In the genomic region with DNA sequence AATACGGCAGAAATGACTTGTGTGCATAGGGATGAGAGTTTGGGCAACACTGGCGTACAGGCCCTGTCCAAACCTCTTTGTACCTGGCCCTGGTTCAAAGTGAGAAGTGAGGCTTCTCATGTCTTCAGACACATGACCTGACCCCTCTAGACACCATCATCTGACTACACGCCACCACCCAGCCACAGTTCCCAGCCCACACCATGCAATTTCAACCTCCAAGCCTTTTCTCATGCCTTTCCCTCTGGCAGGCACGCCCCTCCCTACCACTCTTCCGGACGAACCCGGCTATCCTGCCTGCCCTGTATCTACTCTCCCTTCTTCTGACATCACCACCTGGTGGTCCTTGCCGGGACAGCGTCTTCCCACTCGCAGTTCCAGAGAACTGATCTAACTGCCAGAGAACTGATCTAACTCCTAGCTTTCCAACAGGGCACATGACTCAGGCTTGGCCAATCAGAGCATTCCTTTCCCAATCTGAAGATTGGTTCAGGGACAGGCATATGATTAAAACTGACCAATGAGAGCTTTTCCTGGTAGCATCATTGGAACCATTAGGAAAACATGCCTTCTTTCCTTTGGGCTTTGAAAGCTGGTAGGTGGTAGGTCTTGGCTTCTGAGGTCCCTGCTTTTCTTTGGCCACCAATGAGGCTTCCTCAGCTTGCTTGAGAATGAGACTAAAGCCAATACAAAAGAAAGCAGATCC, we compare ENCODE assay signal across 1 cellular context.
TF ChIP-seq lines count a peak whose summit lies in the region.

No MANE protein-coding gene starts in this region.

TF ChIP-seq in WTC11, 78 proteins besides CTCF, POLR2A, EP300 and RAD21 (continued from another document):
- TF ChIP-seq, protein P1, sequence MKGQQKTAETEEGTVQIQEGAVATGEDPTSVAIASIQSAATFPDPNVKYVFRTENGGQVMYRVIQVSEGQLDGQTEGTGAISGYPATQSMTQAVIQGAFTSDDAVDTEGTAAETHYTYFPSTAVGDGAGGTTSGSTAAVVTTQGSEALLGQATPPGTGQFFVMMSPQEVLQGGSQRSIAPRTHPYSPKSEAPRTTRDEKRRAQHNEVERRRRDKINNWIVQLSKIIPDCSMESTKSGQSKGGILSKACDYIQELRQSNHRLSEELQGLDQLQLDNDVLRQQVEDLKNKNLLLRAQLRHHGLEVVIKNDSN (CRISPR knock-in tag; IDR thresholded peaks at IDR 0.05) = peak; percentile 96
- TF ChIP-seq, protein P2, sequence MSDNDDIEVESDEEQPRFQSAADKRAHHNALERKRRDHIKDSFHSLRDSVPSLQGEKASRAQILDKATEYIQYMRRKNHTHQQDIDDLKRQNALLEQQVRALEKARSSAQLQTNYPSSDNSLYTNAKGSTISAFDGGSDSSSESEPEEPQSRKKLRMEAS (CRISPR knock-in tag; IDR thresholded peaks at IDR 0.05) = peak; percentile 64; the same call in 1 of the 2 replicates
- TF ChIP-seq, protein P3, sequence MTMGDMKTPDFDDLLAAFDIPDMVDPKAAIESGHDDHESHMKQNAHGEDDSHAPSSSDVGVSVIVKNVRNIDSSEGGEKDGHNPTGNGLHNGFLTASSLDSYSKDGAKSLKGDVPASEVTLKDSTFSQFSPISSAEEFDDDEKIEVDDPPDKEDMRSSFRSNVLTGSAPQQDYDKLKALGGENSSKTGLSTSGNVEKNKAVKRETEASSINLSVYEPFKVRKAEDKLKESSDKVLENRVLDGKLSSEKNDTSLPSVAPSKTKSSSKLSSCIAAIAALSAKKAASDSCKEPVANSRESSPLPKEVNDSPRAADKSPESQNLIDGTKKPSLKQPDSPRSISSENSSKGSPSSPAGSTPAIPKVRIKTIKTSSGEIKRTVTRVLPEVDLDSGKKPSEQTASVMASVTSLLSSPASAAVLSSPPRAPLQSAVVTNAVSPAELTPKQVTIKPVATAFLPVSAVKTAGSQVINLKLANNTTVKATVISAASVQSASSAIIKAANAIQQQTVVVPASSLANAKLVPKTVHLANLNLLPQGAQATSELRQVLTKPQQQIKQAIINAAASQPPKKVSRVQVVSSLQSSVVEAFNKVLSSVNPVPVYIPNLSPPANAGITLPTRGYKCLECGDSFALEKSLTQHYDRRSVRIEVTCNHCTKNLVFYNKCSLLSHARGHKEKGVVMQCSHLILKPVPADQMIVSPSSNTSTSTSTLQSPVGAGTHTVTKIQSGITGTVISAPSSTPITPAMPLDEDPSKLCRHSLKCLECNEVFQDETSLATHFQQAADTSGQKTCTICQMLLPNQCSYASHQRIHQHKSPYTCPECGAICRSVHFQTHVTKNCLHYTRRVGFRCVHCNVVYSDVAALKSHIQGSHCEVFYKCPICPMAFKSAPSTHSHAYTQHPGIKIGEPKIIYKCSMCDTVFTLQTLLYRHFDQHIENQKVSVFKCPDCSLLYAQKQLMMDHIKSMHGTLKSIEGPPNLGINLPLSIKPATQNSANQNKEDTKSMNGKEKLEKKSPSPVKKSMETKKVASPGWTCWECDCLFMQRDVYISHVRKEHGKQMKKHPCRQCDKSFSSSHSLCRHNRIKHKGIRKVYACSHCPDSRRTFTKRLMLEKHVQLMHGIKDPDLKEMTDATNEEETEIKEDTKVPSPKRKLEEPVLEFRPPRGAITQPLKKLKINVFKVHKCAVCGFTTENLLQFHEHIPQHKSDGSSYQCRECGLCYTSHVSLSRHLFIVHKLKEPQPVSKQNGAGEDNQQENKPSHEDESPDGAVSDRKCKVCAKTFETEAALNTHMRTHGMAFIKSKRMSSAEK (CRISPR knock-in tag; IDR thresholded peaks at IDR 0.05; ENCODE audit: borderline replicate concordance) = no peak
- TF ChIP-seq NFYB (CRISPR knock-in tag; conservative IDR thresholded peaks at IDR 0.05; ENCODE audit: low read depth) (peak; percentile 71), ZNF423 (CRISPR knock-in tag; IDR thresholded peaks at IDR 0.05) (no peak)
